In the genomic region with DNA sequence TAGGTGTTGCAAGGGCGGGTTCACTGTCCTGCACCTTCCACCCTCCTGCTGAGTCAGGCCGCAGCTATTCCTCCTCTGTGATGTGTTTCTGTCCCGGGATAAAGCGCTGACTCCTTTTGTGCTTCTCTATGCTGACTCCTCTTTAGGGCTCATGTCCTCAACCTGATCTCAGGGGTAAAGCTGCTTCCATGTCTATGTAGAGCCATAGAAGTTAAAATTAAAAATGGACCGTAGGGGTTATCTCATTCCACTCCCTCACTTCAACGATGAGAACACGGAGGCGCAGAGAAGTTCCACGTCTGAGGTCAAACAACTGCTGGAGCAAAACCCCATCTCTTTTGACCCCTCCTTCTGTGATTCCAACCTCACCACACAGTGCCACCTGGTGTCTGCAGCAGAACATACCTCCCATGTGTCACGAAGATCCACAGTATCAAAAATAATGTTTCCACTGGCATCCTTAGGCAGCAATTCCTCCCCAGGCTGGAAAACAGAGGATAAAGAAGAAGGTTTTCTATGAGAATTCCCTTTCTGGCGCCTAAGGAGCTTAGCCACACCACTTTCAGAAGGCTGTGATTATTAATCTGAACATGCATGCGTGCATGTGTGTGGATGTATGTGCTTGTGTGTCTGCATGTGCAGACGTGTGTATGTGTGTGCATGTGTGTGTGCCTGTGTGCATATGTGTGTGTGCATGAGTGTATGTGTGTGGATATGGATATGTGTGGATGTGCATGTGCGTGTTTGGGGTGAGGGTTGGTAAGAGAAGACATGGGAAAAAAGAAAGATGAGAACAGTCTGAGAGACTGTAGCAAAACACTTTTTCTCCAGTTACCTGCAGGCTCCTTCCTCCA, we compare ENCODE assay signal across 8 cellular contexts.
A peak's percentile ranks its signal among the peaks of the same experiment; 100 is the strongest.
DNase-seq lines count a peak whose midpoint lies in the region; ATAC-seq and TF ChIP-seq lines count a peak whose summit lies in the region.

No MANE protein-coding gene starts in this region.

- intact Hi-C loops in OCI-LY7 (cut with micrococcal nuclease; ENCODE audit: unreplicated experiment), result loop anchor here (5.0 kb wide), 1 partner anchor 436 kb away; no protein-coding TSS in a partner anchor

- BruUV-seq in OCI-LY7 (replicated peaks; lab: Mats Ljungman, UMichigan), result no TSS peak

- no peaks in the 10 kb centered on the region for H3K9me3 Mint-ChIP-seq in activated T-helper 17 cell treated with anti-CD3 and anti-CD28 coated beads, Interleukin-2, amount 50 U/mL, for 72 hours

- H3K4me3 ChIP-seq in OCI-LY7 (ENCODE audit: low read depth, low read length, poor library complexity, severe bottlenecking), result no peak overlapping the region

- CTCF ChIA-PET in OCI-LY7 (lab: Charles Lee; ENCODE audit: unreplicated experiment), result interaction anchor here (0.6 kb wide), 1 partner anchor 34 kb away, joined by 3 read pairs; no protein-coding TSS in a partner anchor

- POLR2A ChIA-PET in OCI-LY7 (lab: Charles Lee), result no interaction called here

- H3K27ac ChIP-seq in OCI-LY7 (ENCODE audit: low read depth, low read length, poor library complexity, severe bottlenecking), result no peak overlapping the region

- H3K4me1 ChIP-seq in OCI-LY7 (ENCODE audit: insufficient read depth, low read length, poor library complexity, severe bottlenecking), result no peaks in the 10 kb centered on the region

- peak; percentile 74 for DNase-seq in AG20443 (ENCODE audit: low spot score)
- peak; percentile 39 for DNase-seq in OCI-LY7 (ENCODE audit: low spot score)
- DNase-seq in foreskin melanocyte, result peak; percentile 17
- peak; percentile 25 for DNase-seq in pons (ENCODE audit: low spot score)
- DNase-seq in GM19238 (ENCODE audit: insufficient read length, low spot score), result no peak

- H3K9me3 ChIP-seq in OCI-LY7 (ENCODE audit: low read length), result no peaks in the 10 kb centered on the region

- H3K9me2 ChIP-seq in OCI-LY7 (ENCODE audit: insufficient read depth, low read length), result no peaks in the 10 kb centered on the region

- H3K4me2 ChIP-seq in OCI-LY7 (ENCODE audit: low read length), result no peak overlapping the region

- no peaks in the 10 kb centered on the region for H3K27me3 Mint-ChIP-seq in activated T-helper 17 cell treated with anti-CD3 and anti-CD28 coated beads, Interleukin-2, amount 50 U/mL, for 72 hours

- no peaks in the 10 kb centered on the region for H3K79me2 ChIP-seq in OCI-LY7 (ENCODE audit: insufficient read depth, low read depth, low read length)

- H3K36me3 Mint-ChIP-seq in activated T-helper 17 cell treated with anti-CD3 and anti-CD28 coated beads, Interleukin-2, amount 50 U/mL, for 72 hours (ENCODE audit: low read depth), result peaks cover 33% of the 10 kb centered on the region

- H2AFZ ChIP-seq in OCI-LY7 (ENCODE audit: low read length), result no peak overlapping the region

- peak overlapping the region; percentile 60 for H3K4me3 Mint-ChIP-seq in activated T-helper 17 cell treated with anti-CD3 and anti-CD28 coated beads, Interleukin-2, amount 50 U/mL, for 72 hours

- peaks cover 18% of the 10 kb centered on the region for H3K4me1 Mint-ChIP-seq in activated T-helper 17 cell treated with anti-CD3 and anti-CD28 coated beads, Interleukin-2, amount 50 U/mL, for 72 hours

- H3K36me3 ChIP-seq in OCI-LY7 (ENCODE audit: insufficient read depth, low read length), result no peaks in the 10 kb centered on the region

- peak overlapping the region; percentile 70 for H3K27ac Mint-ChIP-seq in activated T-helper 17 cell treated with anti-CD3 and anti-CD28 coated beads, Interleukin-2, amount 50 U/mL, for 72 hours

- H4K20me1 ChIP-seq in OCI-LY7 (ENCODE audit: insufficient read depth, low read length), result no peaks in the 10 kb centered on the region

- peak; percentile 79 for TF ChIP-seq CTCF in OCI-LY7 (conservative IDR thresholded peaks at IDR 0.05; ENCODE audit: low read length)

- peak; percentile 83 for ATAC-seq in GM18861 (IDR thresholded peaks at IDR 0.05; ENCODE audit: unreplicated experiment)
- ATAC-seq in HG03342 (IDR thresholded peaks at IDR 0.05; ENCODE audit: unreplicated experiment), result peak; percentile 86
- ATAC-seq in activated T-helper 17 cell treated with anti-CD3 and anti-CD28 coated beads, Interleukin-2, amount 50 U/mL, for 72 hours (replicated peaks), result peak; percentile 86
